1 cellular context compared by ENCODE assay signal in the genomic region with DNA sequence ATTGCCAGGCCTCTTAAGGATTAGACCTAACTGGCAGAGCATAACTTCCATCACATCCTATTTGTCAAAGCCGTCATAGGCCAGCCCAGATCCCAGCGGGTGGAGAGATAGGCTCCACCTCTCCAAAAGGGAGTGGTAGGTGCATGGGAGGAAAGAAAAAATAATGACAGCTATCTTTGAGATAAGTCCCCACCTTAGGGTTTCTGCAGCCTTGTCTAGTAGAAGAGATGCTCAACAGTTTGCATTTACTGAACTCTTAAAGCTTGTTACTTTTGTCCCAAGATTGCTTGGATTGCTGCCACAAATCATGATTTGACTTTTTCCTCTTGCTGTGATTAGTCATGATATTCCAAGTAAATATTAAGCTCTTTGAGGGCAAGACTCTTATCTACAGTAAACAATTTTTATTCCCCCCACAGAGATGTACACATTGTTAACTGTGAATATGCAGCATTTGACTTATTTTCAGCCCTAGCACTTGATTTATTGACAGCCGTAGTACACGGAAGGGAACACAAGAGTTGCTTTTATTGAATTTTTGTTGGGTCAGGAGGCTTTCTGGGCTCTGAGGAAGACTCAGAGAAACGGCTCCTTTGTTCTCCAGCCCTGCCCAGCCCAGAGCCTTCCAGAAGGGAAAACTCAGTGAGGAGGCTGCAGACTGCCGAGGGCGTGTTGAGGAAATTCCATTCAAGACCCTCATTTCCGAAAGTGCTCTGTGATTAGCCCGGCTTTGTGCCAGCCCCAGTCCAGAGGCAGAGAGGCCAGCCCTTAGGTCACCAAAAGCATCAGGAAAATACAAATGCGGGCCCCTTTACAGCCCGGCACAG.
TF ChIP-seq lines count a peak whose summit lies in the region.

No MANE protein-coding gene starts in this region.

TF ChIP-seq in GM23338, 12 proteins besides CTCF, POLR2A, EP300 and RAD21:
- TF ChIP-seq, protein P1, sequence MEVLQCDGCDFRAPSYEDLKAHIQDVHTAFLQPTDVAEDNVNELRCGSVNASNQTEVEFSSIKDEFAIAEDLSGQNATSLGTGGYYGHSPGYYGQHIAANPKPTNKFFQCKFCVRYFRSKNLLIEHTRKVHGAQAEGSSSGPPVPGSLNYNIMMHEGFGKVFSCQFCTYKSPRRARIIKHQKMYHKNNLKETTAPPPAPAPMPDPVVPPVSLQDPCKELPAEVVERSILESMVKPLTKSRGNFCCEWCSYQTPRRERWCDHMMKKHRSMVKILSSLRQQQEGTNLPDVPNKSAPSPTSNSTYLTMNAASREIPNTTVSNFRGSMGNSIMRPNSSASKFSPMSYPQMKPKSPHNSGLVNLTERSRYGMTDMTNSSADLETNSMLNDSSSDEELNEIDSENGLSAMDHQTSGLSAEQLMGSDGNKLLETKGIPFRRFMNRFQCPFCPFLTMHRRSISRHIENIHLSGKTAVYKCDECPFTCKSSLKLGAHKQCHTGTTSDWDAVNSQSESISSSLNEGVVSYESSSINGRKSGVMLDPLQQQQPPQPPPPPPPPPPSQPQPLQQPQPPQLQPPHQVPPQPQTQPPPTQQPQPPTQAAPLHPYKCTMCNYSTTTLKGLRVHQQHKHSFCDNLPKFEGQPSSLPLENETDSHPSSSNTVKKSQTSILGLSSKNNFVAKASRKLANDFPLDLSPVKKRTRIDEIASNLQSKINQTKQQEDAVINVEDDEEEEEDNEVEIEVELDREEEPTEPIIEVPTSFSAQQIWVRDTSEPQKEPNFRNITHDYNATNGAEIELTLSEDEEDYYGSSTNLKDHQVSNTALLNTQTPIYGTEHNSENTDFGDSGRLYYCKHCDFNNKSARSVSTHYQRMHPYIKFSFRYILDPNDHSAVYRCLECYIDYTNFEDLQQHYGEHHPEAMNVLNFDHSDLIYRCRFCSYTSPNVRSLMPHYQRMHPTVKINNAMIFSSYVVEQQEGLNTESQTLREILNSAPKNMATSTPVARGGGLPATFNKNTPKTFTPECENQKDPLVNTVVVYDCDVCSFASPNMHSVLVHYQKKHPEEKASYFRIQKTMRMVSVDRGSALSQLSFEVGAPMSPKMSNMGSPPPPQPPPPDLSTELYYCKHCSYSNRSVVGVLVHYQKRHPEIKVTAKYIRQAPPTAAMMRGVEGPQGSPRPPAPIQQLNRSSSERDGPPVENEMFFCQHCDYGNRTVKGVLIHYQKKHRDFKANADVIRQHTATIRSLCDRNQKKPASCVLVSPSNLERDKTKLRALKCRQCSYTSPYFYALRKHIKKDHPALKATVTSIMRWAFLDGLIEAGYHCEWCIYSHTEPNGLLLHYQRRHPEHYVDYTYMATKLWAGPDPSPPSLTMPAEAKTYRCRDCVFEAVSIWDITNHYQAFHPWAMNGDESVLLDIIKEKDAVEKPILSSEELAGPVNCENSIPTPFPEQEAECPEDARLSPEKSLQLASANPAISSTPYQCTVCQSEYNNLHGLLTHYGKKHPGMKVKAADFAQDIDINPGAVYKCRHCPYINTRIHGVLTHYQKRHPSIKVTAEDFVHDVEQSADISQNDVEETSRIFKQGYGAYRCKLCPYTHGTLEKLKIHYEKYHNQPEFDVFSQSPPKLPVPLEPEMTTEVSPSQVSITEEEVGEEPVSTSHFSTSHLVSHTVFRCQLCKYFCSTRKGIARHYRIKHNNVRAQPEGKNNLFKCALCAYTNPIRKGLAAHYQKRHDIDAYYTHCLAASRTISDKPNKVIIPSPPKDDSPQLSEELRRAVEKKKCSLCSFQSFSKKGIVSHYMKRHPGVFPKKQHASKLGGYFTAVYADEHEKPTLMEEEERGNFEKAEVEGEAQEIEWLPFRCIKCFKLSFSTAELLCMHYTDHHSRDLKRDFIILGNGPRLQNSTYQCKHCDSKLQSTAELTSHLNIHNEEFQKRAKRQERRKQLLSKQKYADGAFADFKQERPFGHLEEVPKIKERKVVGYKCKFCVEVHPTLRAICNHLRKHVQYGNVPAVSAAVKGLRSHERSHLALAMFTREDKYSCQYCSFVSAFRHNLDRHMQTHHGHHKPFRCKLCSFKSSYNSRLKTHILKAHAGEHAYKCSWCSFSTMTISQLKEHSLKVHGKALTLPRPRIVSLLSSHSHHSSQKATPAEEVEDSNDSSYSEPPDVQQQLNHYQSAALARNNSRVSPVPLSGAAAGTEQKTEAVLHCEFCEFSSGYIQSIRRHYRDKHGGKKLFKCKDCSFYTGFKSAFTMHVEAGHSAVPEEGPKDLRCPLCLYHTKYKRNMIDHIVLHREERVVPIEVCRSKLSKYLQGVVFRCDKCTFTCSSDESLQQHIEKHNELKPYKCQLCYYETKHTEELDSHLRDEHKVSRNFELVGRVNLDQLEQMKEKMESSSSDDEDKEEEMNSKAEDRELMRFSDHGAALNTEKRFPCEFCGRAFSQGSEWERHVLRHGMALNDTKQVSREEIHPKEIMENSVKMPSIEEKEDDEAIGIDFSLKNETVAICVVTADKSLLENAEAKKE (CRISPR knock-in tag; IDR thresholded peaks at IDR 0.05): no peak
- TF ChIP-seq CREB1 (CRISPR knock-in tag; IDR thresholded peaks at IDR 0.05; ENCODE audit: low read depth) (no peak), ZNF331 (CRISPR knock-in tag; IDR thresholded peaks at IDR 0.05; ENCODE audit: low read depth) (no peak), JUNB (IDR thresholded peaks at IDR 0.05; ENCODE audit: unreplicated experiment) (no peak), EZH2phosphoT487 (IDR thresholded peaks at IDR 0.05; ENCODE audit: unreplicated experiment) (no peak), STAT1 (IDR thresholded peaks at IDR 0.05; ENCODE audit: unreplicated experiment) (no peak), NANOG (IDR thresholded peaks at IDR 0.05; ENCODE audit: borderline replicate concordance) (no peak), ZNF114 (CRISPR knock-in tag; IDR thresholded peaks at IDR 0.05) (no peak), POLR2AphosphoS5 (IDR thresholded peaks at IDR 0.05; ENCODE audit: low read depth) (no peak), EZH2 (IDR thresholded peaks at IDR 0.05; ENCODE audit: low read depth, unreplicated experiment) (no peak)
- TF ChIP-seq, protein P2, sequence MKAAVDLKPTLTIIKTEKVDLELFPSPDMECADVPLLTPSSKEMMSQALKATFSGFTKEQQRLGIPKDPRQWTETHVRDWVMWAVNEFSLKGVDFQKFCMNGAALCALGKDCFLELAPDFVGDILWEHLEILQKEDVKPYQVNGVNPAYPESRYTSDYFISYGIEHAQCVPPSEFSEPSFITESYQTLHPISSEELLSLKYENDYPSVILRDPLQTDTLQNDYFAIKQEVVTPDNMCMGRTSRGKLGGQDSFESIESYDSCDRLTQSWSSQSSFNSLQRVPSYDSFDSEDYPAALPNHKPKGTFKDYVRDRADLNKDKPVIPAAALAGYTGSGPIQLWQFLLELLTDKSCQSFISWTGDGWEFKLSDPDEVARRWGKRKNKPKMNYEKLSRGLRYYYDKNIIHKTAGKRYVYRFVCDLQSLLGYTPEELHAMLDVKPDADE (IDR thresholded peaks at IDR 0.05): no peak
- TF ChIP-seq, protein P3, sequence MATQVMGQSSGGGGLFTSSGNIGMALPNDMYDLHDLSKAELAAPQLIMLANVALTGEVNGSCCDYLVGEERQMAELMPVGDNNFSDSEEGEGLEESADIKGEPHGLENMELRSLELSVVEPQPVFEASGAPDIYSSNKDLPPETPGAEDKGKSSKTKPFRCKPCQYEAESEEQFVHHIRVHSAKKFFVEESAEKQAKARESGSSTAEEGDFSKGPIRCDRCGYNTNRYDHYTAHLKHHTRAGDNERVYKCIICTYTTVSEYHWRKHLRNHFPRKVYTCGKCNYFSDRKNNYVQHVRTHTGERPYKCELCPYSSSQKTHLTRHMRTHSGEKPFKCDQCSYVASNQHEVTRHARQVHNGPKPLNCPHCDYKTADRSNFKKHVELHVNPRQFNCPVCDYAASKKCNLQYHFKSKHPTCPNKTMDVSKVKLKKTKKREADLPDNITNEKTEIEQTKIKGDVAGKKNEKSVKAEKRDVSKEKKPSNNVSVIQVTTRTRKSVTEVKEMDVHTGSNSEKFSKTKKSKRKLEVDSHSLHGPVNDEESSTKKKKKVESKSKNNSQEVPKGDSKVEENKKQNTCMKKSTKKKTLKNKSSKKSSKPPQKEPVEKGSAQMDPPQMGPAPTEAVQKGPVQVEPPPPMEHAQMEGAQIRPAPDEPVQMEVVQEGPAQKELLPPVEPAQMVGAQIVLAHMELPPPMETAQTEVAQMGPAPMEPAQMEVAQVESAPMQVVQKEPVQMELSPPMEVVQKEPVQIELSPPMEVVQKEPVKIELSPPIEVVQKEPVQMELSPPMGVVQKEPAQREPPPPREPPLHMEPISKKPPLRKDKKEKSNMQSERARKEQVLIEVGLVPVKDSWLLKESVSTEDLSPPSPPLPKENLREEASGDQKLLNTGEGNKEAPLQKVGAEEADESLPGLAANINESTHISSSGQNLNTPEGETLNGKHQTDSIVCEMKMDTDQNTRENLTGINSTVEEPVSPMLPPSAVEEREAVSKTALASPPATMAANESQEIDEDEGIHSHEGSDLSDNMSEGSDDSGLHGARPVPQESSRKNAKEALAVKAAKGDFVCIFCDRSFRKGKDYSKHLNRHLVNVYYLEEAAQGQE (IDR thresholded peaks at IDR 0.05; ENCODE audit: unreplicated experiment): no peak
